Comparison of ENCODE assay signal across 1 cellular context in the genomic region with DNA sequence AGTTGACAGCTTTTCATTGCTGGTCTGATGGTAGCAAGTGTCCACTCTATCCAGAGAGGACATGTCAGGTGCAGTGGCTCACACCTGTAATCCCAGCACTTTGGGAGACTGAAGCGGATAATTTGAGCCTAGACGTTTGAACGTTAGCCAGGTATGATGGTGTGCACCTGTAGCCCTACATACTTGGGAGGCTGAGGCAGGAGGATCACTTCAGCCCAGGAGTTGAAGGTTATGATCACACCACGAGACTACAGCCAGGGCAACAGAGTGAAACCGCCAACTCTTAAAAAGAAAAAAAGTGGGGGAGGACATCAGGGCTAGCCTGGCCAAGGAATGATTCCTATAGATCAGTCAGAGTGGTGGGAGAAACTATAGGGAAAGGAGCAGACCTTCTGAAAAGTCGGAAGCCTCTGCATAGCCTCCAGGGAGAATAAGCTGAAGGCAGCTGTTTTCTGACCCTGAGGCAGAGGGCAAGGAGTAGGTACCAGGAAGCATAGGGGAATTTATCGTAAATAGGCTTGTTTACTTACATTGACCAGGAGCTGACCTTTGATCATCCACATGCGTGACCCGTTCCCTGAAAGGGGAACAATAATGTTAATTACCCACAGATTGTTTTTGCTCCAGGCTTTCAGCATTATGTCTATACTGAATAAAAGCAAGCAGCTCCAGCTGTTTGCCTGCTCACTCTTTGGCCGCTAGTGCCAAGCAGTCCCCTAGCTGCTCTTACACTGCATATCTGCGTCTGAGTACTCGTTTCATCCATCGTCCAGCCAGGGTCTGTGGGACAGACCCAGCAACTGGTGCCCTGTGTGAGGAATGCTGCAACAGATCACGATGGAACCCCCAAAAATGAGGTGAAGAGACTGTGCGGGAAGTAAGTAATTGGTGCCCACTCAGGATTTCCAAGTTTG.
TF ChIP-seq lines count a peak whose summit lies in the region.

No MANE protein-coding gene starts in this region.

TF ChIP-seq in GM23338, 12 proteins besides CTCF, POLR2A, EP300 and RAD21 (continued from another document):
- TF ChIP-seq, protein P1, sequence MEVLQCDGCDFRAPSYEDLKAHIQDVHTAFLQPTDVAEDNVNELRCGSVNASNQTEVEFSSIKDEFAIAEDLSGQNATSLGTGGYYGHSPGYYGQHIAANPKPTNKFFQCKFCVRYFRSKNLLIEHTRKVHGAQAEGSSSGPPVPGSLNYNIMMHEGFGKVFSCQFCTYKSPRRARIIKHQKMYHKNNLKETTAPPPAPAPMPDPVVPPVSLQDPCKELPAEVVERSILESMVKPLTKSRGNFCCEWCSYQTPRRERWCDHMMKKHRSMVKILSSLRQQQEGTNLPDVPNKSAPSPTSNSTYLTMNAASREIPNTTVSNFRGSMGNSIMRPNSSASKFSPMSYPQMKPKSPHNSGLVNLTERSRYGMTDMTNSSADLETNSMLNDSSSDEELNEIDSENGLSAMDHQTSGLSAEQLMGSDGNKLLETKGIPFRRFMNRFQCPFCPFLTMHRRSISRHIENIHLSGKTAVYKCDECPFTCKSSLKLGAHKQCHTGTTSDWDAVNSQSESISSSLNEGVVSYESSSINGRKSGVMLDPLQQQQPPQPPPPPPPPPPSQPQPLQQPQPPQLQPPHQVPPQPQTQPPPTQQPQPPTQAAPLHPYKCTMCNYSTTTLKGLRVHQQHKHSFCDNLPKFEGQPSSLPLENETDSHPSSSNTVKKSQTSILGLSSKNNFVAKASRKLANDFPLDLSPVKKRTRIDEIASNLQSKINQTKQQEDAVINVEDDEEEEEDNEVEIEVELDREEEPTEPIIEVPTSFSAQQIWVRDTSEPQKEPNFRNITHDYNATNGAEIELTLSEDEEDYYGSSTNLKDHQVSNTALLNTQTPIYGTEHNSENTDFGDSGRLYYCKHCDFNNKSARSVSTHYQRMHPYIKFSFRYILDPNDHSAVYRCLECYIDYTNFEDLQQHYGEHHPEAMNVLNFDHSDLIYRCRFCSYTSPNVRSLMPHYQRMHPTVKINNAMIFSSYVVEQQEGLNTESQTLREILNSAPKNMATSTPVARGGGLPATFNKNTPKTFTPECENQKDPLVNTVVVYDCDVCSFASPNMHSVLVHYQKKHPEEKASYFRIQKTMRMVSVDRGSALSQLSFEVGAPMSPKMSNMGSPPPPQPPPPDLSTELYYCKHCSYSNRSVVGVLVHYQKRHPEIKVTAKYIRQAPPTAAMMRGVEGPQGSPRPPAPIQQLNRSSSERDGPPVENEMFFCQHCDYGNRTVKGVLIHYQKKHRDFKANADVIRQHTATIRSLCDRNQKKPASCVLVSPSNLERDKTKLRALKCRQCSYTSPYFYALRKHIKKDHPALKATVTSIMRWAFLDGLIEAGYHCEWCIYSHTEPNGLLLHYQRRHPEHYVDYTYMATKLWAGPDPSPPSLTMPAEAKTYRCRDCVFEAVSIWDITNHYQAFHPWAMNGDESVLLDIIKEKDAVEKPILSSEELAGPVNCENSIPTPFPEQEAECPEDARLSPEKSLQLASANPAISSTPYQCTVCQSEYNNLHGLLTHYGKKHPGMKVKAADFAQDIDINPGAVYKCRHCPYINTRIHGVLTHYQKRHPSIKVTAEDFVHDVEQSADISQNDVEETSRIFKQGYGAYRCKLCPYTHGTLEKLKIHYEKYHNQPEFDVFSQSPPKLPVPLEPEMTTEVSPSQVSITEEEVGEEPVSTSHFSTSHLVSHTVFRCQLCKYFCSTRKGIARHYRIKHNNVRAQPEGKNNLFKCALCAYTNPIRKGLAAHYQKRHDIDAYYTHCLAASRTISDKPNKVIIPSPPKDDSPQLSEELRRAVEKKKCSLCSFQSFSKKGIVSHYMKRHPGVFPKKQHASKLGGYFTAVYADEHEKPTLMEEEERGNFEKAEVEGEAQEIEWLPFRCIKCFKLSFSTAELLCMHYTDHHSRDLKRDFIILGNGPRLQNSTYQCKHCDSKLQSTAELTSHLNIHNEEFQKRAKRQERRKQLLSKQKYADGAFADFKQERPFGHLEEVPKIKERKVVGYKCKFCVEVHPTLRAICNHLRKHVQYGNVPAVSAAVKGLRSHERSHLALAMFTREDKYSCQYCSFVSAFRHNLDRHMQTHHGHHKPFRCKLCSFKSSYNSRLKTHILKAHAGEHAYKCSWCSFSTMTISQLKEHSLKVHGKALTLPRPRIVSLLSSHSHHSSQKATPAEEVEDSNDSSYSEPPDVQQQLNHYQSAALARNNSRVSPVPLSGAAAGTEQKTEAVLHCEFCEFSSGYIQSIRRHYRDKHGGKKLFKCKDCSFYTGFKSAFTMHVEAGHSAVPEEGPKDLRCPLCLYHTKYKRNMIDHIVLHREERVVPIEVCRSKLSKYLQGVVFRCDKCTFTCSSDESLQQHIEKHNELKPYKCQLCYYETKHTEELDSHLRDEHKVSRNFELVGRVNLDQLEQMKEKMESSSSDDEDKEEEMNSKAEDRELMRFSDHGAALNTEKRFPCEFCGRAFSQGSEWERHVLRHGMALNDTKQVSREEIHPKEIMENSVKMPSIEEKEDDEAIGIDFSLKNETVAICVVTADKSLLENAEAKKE (CRISPR knock-in tag; IDR thresholded peaks at IDR 0.05), result no peak
- TF ChIP-seq JUNB (IDR thresholded peaks at IDR 0.05; ENCODE audit: unreplicated experiment), result no peak
